ENCODE assay signal across 8 cellular contexts in the genomic region with DNA sequence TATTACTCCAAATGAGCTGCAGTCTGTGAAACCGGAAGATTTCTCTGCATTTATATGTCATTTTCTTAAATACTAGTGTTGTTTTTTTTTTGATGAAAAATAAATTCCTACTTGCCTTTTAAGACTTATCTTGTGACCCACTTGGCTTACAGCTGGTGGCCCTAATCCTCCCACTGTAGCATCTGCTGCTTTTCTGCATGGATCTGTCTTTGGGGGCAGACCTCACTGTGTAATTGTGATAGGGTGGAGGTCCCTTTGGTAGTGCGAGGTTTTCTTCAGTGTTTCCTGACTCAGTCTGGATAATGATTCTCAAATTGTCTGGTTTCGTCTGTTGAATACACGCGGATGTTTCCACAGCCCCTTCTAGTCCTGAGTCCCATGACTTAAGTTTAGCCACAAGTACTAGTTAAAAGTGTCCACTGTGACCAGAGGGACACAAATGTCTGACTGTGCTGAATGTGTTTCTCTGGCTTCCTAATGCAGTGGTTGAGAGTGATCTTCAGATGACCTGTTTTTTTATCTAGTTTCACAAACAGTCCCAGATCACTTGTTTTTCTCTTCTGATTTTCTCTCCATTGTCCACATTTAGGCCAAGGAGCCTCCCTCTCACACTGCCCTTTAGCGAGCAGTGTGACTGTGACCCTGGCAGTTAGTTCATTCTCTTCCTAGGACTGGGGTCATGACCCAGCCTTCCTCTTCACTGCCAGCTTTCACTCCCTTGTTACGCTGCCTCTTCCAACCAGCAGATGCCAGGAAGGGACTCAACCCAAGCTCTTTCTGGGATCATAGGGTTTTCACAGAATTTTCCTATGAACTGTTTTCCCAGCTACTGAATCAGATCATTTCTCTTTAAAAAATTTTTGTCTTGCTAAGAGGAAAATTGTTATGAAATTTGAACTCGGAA.
DNase-seq lines count a peak whose midpoint lies in the region; ATAC-seq and TF ChIP-seq lines count a peak whose summit lies in the region.

No MANE protein-coding gene starts in this region.

- peak overlapping the region; percentile 43; the same call in 1 of the 2 replicates for H3K27ac ChIP-seq in BLaER1
- H3K27ac ChIP-seq in SJCRH30 = peak overlapping the region; percentile 15; the same call in 1 of the 2 replicates
- no peak overlapping the region for H3K27ac ChIP-seq in psoas muscle

- no peaks in the 10 kb centered on the region for H4K20me1 ChIP-seq in BLaER1

- peak; percentile 22 to 63 for DNase-seq in SJCRH30
- no peak for DNase-seq in left cardiac atrium
- DNase-seq in psoas muscle = peak in 1 of 2 donors; percentile 34
- no peak for DNase-seq in activated gamma-delta T cell treated with Interleukin-2 at 50 U/mL for 16 hours
- DNase-seq in G401 (ENCODE audit: low spot score) = no peak

- WGBS in psoas muscle, 3 donors = 52 to 63% (median 58%) methylated on average over 8 of the region's 8 CpGs

- H3K9me3 ChIP-seq in BLaER1 = no peaks in the 10 kb centered on the region
- H3K9me3 ChIP-seq in SJCRH30 (replicated peaks) = no peaks in the 10 kb centered on the region
- no peaks in the 10 kb centered on the region for H3K9me3 ChIP-seq in psoas muscle

- in situ Hi-C loops in G401 (cut with HindIII; ENCODE audit: low sequenced_read_pairs) = no loop called here

- no peaks in the 10 kb centered on the region for H3K36me3 ChIP-seq in BLaER1
- no peaks in the 10 kb centered on the region for H3K36me3 ChIP-seq in SJCRH30
- H3K36me3 ChIP-seq in psoas muscle (ENCODE audit: insufficient read depth in 1 of 2, low read depth in 1 of 2) = no peaks in the 10 kb centered on the region

- H3K4me1 ChIP-seq in BLaER1 (peaks cover 46% of the 10 kb centered on the region), SJCRH30 (peaks cover 20% of the 10 kb centered on the region), psoas muscle (peaks cover 6% of the 10 kb centered on the region)

- H3K4me2 ChIP-seq in BLaER1 = no peak overlapping the region

- H3K27me3 ChIP-seq in BLaER1 (no peaks in the 10 kb centered on the region), SJCRH30 (no peaks in the 10 kb centered on the region), psoas muscle (ENCODE audit: insufficient read depth in 3 of 3, low read length in 2 of 3) (no peaks in the 10 kb centered on the region)

- intact Hi-C loops in left cardiac atrium (cut with DNase I) = loop anchor here in 1 of 2 donors (5.0 kb wide), 1 partner anchor 195 kb away; no protein-coding TSS in a partner anchor
- intact Hi-C loops in psoas muscle (cut with DNase I) = no loop called here

- ATAC-seq in left cardiac atrium = peak; percentile 64 to 69
- peak in 3 of 4 donors; percentile 36 to 59 (median 50) for ATAC-seq in psoas muscle
- ATAC-seq in GM21737 (IDR thresholded peaks at IDR 0.05; ENCODE audit: unreplicated experiment) = no peak
- no peak for ATAC-seq in GM19455 (IDR thresholded peaks at IDR 0.05; ENCODE audit: unreplicated experiment)

- no peak overlapping the region for H3K9ac ChIP-seq in BLaER1

- TF ChIP-seq CTCF in psoas muscle (IDR thresholded peaks at IDR 0.05) = no peak

- H3K4me3 ChIP-seq in BLaER1 = no peak overlapping the region
- no peak overlapping the region for H3K4me3 ChIP-seq in SJCRH30
- no peak overlapping the region for H3K4me3 ChIP-seq in psoas muscle

Comparison
In these comparisons a context has a peak if more than half of its experiments do, and no peak if none do; other contexts are left out.
1. DNase-seq: peak in SJCRH30 (2 of 2); none in left cardiac atrium (single experiment), activated gamma-delta T cell treated with Interleukin-2 at 50 U/mL for 16 hours (single experiment) and G401 (single experiment).
2. ATAC-seq: peak in left cardiac atrium (2 of 2) and psoas muscle (3 of 4); none in GM21737 (single experiment) and GM19455 (single experiment).